ENCODE assay signal across 9 cellular contexts in the genomic region with DNA sequence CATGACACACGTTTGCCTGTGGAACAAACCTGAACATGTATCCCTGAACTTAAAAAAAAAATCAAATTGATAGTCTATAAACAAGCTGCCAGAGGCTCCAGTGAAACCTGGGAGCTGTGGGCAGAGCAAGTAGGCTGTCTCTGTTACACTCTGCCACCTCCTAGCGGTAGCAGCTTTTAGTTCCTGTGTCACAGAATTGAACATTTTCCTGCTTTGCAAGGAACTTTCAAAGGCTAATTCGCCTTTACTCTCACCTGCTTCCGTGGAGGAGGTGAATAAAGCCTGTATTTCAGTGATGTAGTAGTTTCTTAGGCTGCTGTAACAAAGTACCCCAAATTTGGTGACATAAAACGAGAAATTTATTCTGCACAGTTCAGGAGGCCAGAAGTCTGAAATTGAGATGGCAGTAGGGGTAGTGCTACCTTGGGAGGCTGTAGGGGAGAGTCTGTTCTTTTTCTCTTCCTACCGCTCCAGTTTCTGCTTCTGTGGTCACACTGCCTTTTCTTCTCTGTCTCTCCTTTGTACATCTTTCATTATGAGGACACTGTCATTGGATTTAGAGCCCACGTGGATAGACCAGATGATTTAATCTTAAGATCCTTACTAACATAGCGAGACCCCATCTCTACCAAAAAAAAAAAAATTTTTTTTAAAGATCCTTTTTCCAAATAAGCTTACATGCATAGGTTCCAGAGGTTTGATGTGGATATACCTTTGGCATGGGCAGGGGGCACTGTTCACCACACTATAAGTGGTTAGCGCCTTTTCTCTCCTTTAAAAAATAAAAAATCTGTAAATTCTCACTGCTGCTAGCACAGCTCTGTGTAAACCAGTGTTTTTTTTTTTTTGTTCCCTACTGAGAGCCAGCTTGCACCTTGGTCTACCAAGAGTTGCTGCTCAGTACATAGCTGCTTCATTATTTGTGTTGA. TPM values are rescaled to one million over a fixed set of nuclear protein-coding genes. Genes with fewer than 3 reads are reported as not detected.
DNase-seq lines count a peak whose midpoint lies in the region; ATAC-seq and TF ChIP-seq lines count a peak whose summit lies in the region.
"Had no signal": no experiment of that assay in that cellular context is flagged by ENCODE, and none has a peak within 500 bp of the region (broad histone marks: within the 10 kb centered on the region; RNA-seq: fewer than 3 reads in every experiment).

No MANE protein-coding gene starts in this region.

- H3K9me2 ChIP-seq in Loucy (replicated peaks; ENCODE audit: low read depth, low read length), result no peaks in the 10 kb centered on the region

- no peak for TF ChIP-seq POLR2A in esophagus squamous epithelium (IDR thresholded peaks at IDR 0.05)

- DNase-seq in NCI-H1694 (lab: John Stamatoyannopoulos, UW), result peak; percentile 2
- no peak for DNase-seq in NCI-H1694 treated with DMSO at 0.1 percent for 48 hours (lab: John Stamatoyannopoulos, UW)
- DNase-seq in cardiac fibroblast (ENCODE audit: low read depth in 2 of 2), result peak; percentile 40 to 52
- no peak for DNase-seq in esophagus squamous epithelium (lab: John Stamatoyannopoulos, UW)
- DNase-seq: NCI-H2029 had no signal

- peaks cover 4% of the 10 kb centered on the region for H4K20me1 ChIP-seq in Loucy (ENCODE audit: insufficient read depth, low read length, poor library complexity, severe bottlenecking)

- H3F3A ChIP-seq in Loucy (ENCODE audit: low read depth), result peaks cover 3% of the 10 kb centered on the region; the same call in 1 of the 2 replicates

- no peak overlapping the region for H3K27ac ChIP-seq in parathyroid adenoma
- H3K27ac ChIP-seq in esophagus squamous epithelium, result no peak overlapping the region

- H3K27me3 ChIP-seq in Loucy (ENCODE audit: insufficient read depth, low read length, poor library complexity, severe bottlenecking) (no peaks in the 10 kb centered on the region), parathyroid adenoma (ENCODE audit: control insufficient read depth, insufficient read depth, low read length) (no peaks in the 10 kb centered on the region), esophagus squamous epithelium (no peaks in the 10 kb centered on the region)

- H3K9ac ChIP-seq in Loucy (ENCODE audit: low read depth, low read length, poor library complexity, severe bottlenecking), result no peak overlapping the region
- no peak overlapping the region for H3K9ac ChIP-seq in parathyroid adenoma

- H3K4me2 ChIP-seq in Loucy (ENCODE audit: low read depth, low read length, poor library complexity, severe bottlenecking) (no peak overlapping the region), parathyroid adenoma (ENCODE audit: low read length) (no peak overlapping the region)

- H3K4me3 ChIP-seq in Loucy (ENCODE audit: low read length, poor library complexity, severe bottlenecking) (no peak overlapping the region), cardiac fibroblast (replicated peaks in 1 of 2; ENCODE audit: low read depth in 2 of 2, low read length in 2 of 2) (no peak overlapping the region), parathyroid adenoma (ENCODE audit: low read depth, low read length) (no peak overlapping the region), esophagus squamous epithelium (no peak overlapping the region)

- intact Hi-C loops in esophagus squamous epithelium (cut with DNase I), result no loop called here

- H3K4me1 ChIP-seq in Loucy (ENCODE audit: insufficient read depth, low read length, poor library complexity, severe bottlenecking) (no peaks in the 10 kb centered on the region), parathyroid adenoma (no peaks in the 10 kb centered on the region), esophagus squamous epithelium (peaks cover 0 to 4% (median 3%) of the 10 kb centered on the region in 3 donors)

- ATAC-seq in HG02763 (IDR thresholded peaks at IDR 0.05; ENCODE audit: unreplicated experiment) (no peak), HG03439 (IDR thresholded peaks at IDR 0.05; ENCODE audit: unreplicated experiment) (no peak)

- H3K9me3 ChIP-seq in Loucy (ENCODE audit: insufficient read depth, low read depth, low read length) (no peaks in the 10 kb centered on the region), parathyroid adenoma (ENCODE audit: control insufficient read depth, low read length) (no peaks in the 10 kb centered on the region), esophagus squamous epithelium (no peaks in the 10 kb centered on the region)

- H2AFZ ChIP-seq in Loucy (ENCODE audit: low read length), result no peak overlapping the region
- no peak overlapping the region for H2AFZ ChIP-seq in parathyroid adenoma

- 80 to 81% methylated on average over 8 of the region's 9 CpGs for WGBS in esophagus squamous epithelium, 2 donors

- TF ChIP-seq CTCF in Loucy (conservative IDR thresholded peaks at IDR 0.05; ENCODE audit: low read length) (peak; percentile 38), cardiac fibroblast (IDR thresholded peaks at IDR 0.05; ENCODE audit: low read depth, low read length) (peak; percentile 50), parathyroid adenoma (IDR thresholded peaks at IDR 0.05) (peak; percentile 26), esophagus squamous epithelium (IDR thresholded peaks at IDR 0.05) (peak in 2 of 6 experiments; percentile 18 to 29)

- H3K79me2 ChIP-seq in Loucy (ENCODE audit: insufficient read depth, low read length) (no peaks in the 10 kb centered on the region), parathyroid adenoma (no peaks in the 10 kb centered on the region)

- H3K36me3 ChIP-seq in Loucy (ENCODE audit: insufficient read depth, low read length) (peaks cover 27% of the 10 kb centered on the region; the same call in 1 of the 2 replicates), parathyroid adenoma (ENCODE audit: control insufficient read depth, insufficient read depth, low read length) (no peaks in the 10 kb centered on the region), esophagus squamous epithelium (peaks cover 0 to 78% (median 2%) of the 10 kb centered on the region in 3 donors)

RNA-seq across cellular contexts. Expression of a gene that starts 25.3 kb away (rescaled TPM):
- total RNA-seq in esophagus squamous epithelium, result 10 to 100 TPM in 3 of 4 donors, 1 to 10 TPM in 1; 5.6 to 18.9 (median 15.4) TPM

Comparison
In these comparisons a context has a peak if more than half of its experiments do, and no peak if none do; other contexts are left out.
1. DNase-seq: peak in NCI-H1694 (single experiment) and cardiac fibroblast (2 of 2); none in NCI-H1694 treated with DMSO at 0.1 percent for 48 hours (single experiment) and esophagus squamous epithelium (single experiment).